12 cellular contexts compared by ENCODE assay signal in the genomic region with DNA sequence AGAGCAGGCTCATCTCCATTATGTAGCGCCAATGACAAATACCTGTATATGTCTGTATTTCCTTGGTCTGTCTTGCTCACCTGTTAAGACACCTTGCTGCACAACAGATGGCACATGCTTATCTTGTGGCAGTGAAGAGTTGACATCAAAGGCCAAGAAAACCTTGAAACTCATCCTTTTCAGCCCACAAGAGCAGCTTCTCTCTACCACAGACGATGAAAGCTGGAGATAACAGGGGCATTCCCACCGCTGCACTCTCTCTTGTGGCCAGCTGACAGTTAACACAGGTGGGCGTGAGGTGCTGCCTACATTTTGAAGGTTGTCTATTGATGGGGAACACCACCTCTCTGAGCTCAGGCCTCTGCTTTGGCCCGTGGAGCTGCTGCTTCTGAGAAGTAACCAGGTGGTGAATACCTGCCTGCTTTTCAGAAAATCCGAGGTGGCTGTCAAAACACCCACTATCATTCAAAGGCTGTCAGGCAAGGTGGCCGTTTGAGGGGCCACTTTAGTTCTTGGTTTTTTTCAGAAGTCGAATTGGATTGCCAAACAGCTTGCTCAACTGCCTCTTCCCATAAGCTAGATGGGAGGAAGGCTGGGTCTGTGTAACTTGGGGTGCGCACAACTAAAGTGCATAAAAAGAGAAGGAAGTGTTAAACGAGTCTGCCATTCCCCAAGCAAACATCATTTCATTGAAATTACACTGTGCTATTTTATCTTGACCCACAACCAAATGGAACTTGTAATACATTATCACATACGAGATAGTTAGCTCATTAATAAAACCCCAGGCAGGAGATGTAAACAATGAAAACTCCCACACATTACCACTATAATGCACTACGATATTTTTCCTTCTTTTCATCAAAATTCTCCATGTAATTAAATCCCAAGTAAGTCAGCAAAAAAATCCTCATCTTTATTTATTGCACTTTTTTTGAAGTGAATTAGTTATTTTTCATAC.
DNase-seq lines count a peak whose midpoint lies in the region; ATAC-seq lines count a peak whose summit lies in the region.
"Had no signal": no experiment of that assay in that cellular context is flagged by ENCODE, and none has a peak within 500 bp of the region (broad histone marks: within the 10 kb centered on the region; RNA-seq: fewer than 3 reads in every experiment).

No MANE protein-coding gene starts in this region.

- no peak overlapping the region for H3K27ac Mint-ChIP-seq in activated CD8-positive, alpha-beta memory T cell treated with anti-CD3 and anti-CD28 coated beads, Interleukin-2, amount 10 ng/mL, durations not matched to agents 7 days and 5 days

- no peaks in the 10 kb centered on the region for H3K36me3 Mint-ChIP-seq in activated CD8-positive, alpha-beta memory T cell treated with anti-CD3 and anti-CD28 coated beads, Interleukin-2, amount 10 ng/mL, durations not matched to agents 7 days and 5 days

- H3K4me3 Mint-ChIP-seq in activated CD8-positive, alpha-beta memory T cell treated with anti-CD3 and anti-CD28 coated beads, Interleukin-2, amount 10 ng/mL, durations not matched to agents 7 days and 5 days: no peak overlapping the region

- H3K4me1 Mint-ChIP-seq in activated CD8-positive, alpha-beta memory T cell treated with anti-CD3 and anti-CD28 coated beads, Interleukin-2, amount 10 ng/mL, durations not matched to agents 7 days and 5 days: no peaks in the 10 kb centered on the region

- DNase-seq in activated CD8-positive, alpha-beta memory T cell treated with anti-CD3 and anti-CD28 coated beads for 4 hours (ENCODE audit: low read depth in 2 of 2): peak; percentile 0 to 33
- DNase-seq in activated CD8-positive, alpha-beta memory T cell treated with anti-CD3 and anti-CD28 coated beads, Interleukin-2, amount 10 ng/mL, durations not matched to agents 7 days and 5 days: no peak
- DNase-seq in SW480 (ENCODE audit: low spot score) (peak; percentile 44), cerebellum (ENCODE audit: low spot score) (no peak)
- DNase-seq in activated naive CD4-positive, alpha-beta T cell treated with anti-CD3 and anti-CD28 coated beads, Interleukin-2, amount 50 U/mL, for 16 hours: peak; percentile 14
- peak; percentile 20 for DNase-seq in stimulated activated naive CD4-positive, alpha-beta T cell treated with Interleukin-2 at 50 U/mL for 16 hours (lab: John Stamatoyannopoulos, UW)
- no peak for DNase-seq in activated CD4-positive, CD25-positive, alpha-beta regulatory T cell treated with anti-CD3 and anti-CD28 coated beads, Interleukin-2, amount 50 U/mL, for 72 hours
- DNase-seq: cortex of kidney, gastrocnemius medialis, lower lobe of right lung, SHP77 had no signal

- CTCF ChIA-PET in activated CD8-positive, alpha-beta memory T cell treated with anti-CD3 and anti-CD28 coated beads, Interleukin-2, amount 10 ng/mL, durations not matched to agents 7 days and 5 days (lab: Charles Lee): no interaction called here

- H3K9me3 Mint-ChIP-seq in activated CD8-positive, alpha-beta memory T cell treated with anti-CD3 and anti-CD28 coated beads, Interleukin-2, amount 10 ng/mL, durations not matched to agents 7 days and 5 days (ENCODE audit: low read depth): no peaks in the 10 kb centered on the region

- no peak for ATAC-seq in activated CD8-positive, alpha-beta memory T cell treated with anti-CD3 and anti-CD28 coated beads, Interleukin-2, amount 10 ng/mL, durations not matched to agents 7 days and 5 days
- no peak for ATAC-seq in HG03521 (IDR thresholded peaks at IDR 0.05; ENCODE audit: unreplicated experiment)
- ATAC-seq: gastrocnemius medialis, lower lobe of right lung had no signal

- peaks cover 67% of the 10 kb centered on the region for H3K27me3 Mint-ChIP-seq in activated CD8-positive, alpha-beta memory T cell treated with anti-CD3 and anti-CD28 coated beads, Interleukin-2, amount 10 ng/mL, durations not matched to agents 7 days and 5 days

Comparison
In these comparisons a context has a peak if more than half of its experiments do, and no peak if none do; other contexts are left out.
1. DNase-seq: peak in activated CD8-positive, alpha-beta memory T cell treated with anti-CD3 and anti-CD28 coated beads for 4 hours (2 of 2), SW480 (single experiment), activated naive CD4-positive, alpha-beta T cell treated with anti-CD3 and anti-CD28 coated beads, Interleukin-2, amount 50 U/mL, for 16 hours (single experiment) and stimulated activated naive CD4-positive, alpha-beta T cell treated with Interleukin-2 at 50 U/mL for 16 hours (single experiment); none in activated CD8-positive, alpha-beta memory T cell treated with anti-CD3 and anti-CD28 coated beads, Interleukin-2, amount 10 ng/mL, durations not matched to agents 7 days and 5 days (single experiment), activated CD4-positive, CD25-positive, alpha-beta regulatory T cell treated with anti-CD3 and anti-CD28 coated beads, Interleukin-2, amount 50 U/mL, for 72 hours (single experiment) and cerebellum (single experiment).